24 cellular contexts compared by ENCODE assay signal in the genomic region with DNA sequence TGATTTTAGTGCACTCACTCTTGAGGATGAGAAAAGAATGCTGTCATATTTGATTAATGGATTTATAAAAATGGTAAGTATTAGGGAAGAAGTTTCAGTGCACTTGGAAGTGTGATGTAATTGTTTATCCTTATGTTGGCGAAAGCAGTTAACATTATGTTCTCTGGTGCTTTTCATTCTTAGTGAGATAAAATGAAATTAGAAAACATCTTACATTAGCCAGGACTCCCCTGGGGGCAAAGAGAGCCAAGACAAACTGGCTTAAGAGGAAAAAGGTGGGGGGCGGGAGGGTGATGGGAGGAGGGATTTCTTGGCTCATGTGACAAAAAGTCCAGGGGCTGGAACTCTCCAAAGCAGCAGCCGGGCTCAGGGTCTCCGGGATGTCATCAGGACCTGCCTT.
A peak's percentile ranks its signal among the peaks of the same experiment; 100 is the strongest.
DNase-seq lines count a peak whose midpoint lies in the region; ATAC-seq and TF ChIP-seq lines count a peak whose summit lies in the region.
"Had no signal": no experiment of that assay in that cellular context is flagged by ENCODE, and none has a peak within 500 bp of the region (broad histone marks: within the 10 kb centered on the region; RNA-seq: fewer than 3 reads in every experiment).

No MANE protein-coding gene starts in this region.

- H3K27ac ChIP-seq in HEK293 (ENCODE audit: extremely low read depth, low read depth, low read length) (no peak overlapping the region), heart left ventricle (peak overlapping the region in 11 of 12 donors; percentile 37 to 89 (median 82))
- H3K27ac ChIP-seq: cardiac muscle cell, HL-60, left lung, neutrophil, right lobe of liver had no signal

- WGBS in heart left ventricle, 4 donors, result 43 to 56% (median 48%) methylated on average over 4 of the region's 4 CpGs

- CTCF ChIA-PET in HEK293 (lab: Yijun Ruan, JAX), result no interaction called here

- H3K36me3 ChIP-seq in HEK293 (ENCODE audit: control insufficient read depth in 2 of 2, insufficient read depth in 1 of 2, low read length in 2 of 2) (peaks cover 3 to 9% of the 10 kb centered on the region in 2 experiments; a peak in 2 of 3 replicates), heart left ventricle (peaks cover 0 to 64% (median 19%) of the 10 kb centered on the region in 9 donors)
- H3K36me3 ChIP-seq: HAP-1 had no signal

- peak; percentile 67 to 86 for DNase-seq in cardiac fibroblast (ENCODE audit: low read depth in 2 of 2)
- DNase-seq in heart left ventricle, result peak; percentile 75 to 91 (median 82)
- peak; percentile 80 for DNase-seq in sciatic nerve (ENCODE audit: low spot score)
- no peak for DNase-seq in activated gamma-delta T cell treated with Interleukin-2 at 50 U/mL for 16 hours
- DNase-seq: activated T-cell treated with anti-CD3 and anti-CD28 coated beads, Interleukin-2, amount 50 U/mL, for 72 hours; CD8-positive, alpha-beta T cell; left lung; MV-4-11; NCI-H2029; NCI-H446 treated with DMSO at 0.1 percent for 48 hours; right lobe of liver; SHP77 treated with DMSO at 0.1 percent for 48 hours; stimulated activated CD4-positive, alpha-beta T cell treated with anti-CD3 and anti-CD28 coated beads, Interleukin-1b, Interleukin-23, amount 100 ng/mL, for 48 hours; stimulated activated naive CD8-positive, alpha-beta T cell treated with anti-CD3 and anti-CD28 coated beads, Interleukin-15, amount 100 ng/mL, for 72 hours had no signal

- no peaks in the 10 kb centered on the region for H3K27me3 ChIP-seq in heart left ventricle
- H3K27me3 ChIP-seq: cardiac muscle cell, left lung, neutrophil, right lobe of liver, vagina had no signal

- no peak for TF ChIP-seq POLR2A in heart left ventricle (IDR thresholded peaks at IDR 0.05)

- intact Hi-C loops in heart left ventricle (cut with DNase I) (loop anchor here in 4 of 10 donors (5.0 to 10.0 kb wide), 4 partner anchors 43 to 237 kb away; partner anchors contain the start of gene GPRC5B (in 1 of the 4)), sciatic nerve (cut with DNase I) (no loop called here)

- TF ChIP-seq CTCF in HEK293 (tag by site-specific recombination; IDR thresholded peaks at IDR 0.05) (no peak), cardiac fibroblast (IDR thresholded peaks at IDR 0.05; ENCODE audit: low read depth, low read length) (no peak), heart left ventricle (IDR thresholded peaks at IDR 0.05) (no peak)

- POLR2A ChIA-PET in HEK293 (lab: Yijun Ruan, JAX), result no interaction called here

- H3K4me3 ChIP-seq in HEK293 (ENCODE audit: low read depth, low read length) (no peak overlapping the region), cardiac fibroblast (replicated peaks in 1 of 2; ENCODE audit: low read depth in 2 of 2, low read length in 2 of 2) (peak overlapping the region in 1 of 2 donors; percentile 14), heart left ventricle (peak overlapping the region in 9 of 12 donors; percentile 16 to 40 (median 28))
- H3K4me3 ChIP-seq: cardiac muscle cell, HAP-1, left lung, right lobe of liver, vagina had no signal

- H3K9me3 ChIP-seq in HEK293 (ENCODE audit: control insufficient read depth, insufficient read depth, low read depth, low read length) (no peaks in the 10 kb centered on the region), heart left ventricle (no peaks in the 10 kb centered on the region)
- H3K9me3 ChIP-seq: HAP-1, left lung, neutrophil, right lobe of liver, vagina had no signal

- H3K4me1 ChIP-seq in HEK293 (ENCODE audit: control insufficient read depth, insufficient read depth, low read length) (no peaks in the 10 kb centered on the region; the same call in 1 of the 2 replicates), heart left ventricle (peaks cover 0 to 35% (median 17%) of the 10 kb centered on the region in 12 donors)
- H3K4me1 ChIP-seq: HAP-1, left lung, right lobe of liver, vagina had no signal

- ATAC-seq in heart left ventricle (peak; percentile 75 to 92 (median 80)), sciatic nerve (peak; percentile 91), GM19397 (IDR thresholded peaks at IDR 0.05; ENCODE audit: unreplicated experiment) (no peak), HG02759 (IDR thresholded peaks at IDR 0.05; ENCODE audit: unreplicated experiment) (no peak), GM18907 (IDR thresholded peaks at IDR 0.05; ENCODE audit: unreplicated experiment) (no peak)
- ATAC-seq: activated T-cell treated with anti-CD3 and anti-CD28 coated beads, Interleukin-2, amount 50 U/mL, for 72 hours; CD8-positive, alpha-beta T cell; left lung; right lobe of liver; stimulated activated naive CD8-positive, alpha-beta T cell treated with anti-CD3 and anti-CD28 coated beads, Interleukin-15, amount 100 ng/mL, for 72 hours; WTC11 had no signal

TF ChIP-seq in HEK293, 187 proteins besides CTCF, POLR2A, EP300 and RAD21 (continues in another document):
- TF ChIP-seq, protein P1, sequence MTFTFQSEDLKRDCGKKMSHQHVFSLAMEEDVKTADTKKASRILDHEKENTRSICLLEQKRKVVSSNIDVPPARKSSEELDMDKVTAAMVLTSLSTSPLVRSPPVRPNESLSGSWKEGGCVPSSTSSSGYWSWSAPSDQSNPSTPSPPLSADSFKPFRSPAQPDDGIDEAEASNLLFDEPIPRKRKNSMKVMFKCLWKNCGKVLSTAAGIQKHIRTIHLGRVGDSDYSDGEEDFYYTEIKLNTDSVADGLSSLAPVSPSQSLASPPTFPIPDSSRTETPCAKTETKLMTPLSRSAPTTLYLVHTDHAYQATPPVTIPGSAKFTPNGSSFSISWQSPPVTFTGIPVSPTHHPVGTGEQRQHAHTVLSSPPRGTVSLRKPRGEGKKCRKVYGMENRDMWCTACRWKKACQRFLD (tag by site-specific recombination; IDR thresholded peaks at IDR 0.05), result no peak
- TF ChIP-seq, protein P2, sequence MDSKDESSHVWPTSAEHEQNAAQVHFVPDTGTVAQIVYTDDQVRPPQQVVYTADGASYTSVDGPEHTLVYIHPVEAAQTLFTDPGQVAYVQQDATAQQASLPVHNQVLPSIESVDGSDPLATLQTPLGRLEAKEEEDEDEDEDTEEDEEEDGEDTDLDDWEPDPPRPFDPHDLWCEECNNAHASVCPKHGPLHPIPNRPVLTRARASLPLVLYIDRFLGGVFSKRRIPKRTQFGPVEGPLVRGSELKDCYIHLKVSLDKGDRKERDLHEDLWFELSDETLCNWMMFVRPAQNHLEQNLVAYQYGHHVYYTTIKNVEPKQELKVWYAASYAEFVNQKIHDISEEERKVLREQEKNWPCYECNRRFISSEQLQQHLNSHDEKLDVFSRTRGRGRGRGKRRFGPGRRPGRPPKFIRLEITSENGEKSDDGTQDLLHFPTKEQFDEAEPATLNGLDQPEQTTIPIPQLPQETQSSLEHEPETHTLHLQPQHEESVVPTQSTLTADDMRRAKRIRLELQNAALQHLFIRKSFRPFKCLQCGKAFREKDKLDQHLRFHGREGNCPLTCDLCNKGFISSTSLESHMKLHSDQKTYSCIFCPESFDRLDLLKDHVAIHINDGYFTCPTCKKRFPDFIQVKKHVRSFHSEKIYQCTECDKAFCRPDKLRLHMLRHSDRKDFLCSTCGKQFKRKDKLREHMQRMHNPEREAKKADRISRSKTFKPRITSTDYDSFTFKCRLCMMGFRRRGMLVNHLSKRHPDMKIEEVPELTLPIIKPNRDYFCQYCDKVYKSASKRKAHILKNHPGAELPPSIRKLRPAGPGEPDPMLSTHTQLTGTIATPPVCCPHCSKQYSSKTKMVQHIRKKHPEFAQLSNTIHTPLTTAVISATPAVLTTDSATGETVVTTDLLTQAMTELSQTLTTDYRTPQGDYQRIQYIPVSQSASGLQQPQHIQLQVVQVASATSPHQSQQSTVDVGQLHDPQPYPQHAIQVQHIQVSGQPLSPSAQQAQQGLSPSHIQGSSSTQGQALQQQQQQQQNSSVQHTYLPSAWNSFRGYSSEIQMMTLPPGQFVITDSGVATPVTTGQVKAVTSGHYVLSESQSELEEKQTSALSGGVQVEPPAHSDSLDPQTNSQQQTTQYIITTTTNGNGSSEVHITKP (tag by site-specific recombination; IDR thresholded peaks at IDR 0.05), result 0 out of 2 replicates have a peak, but pooled peaks have one; percentile 25
- TF ChIP-seq KLF9 (tag by site-specific recombination; IDR thresholded peaks at IDR 0.05; ENCODE audit: low read depth) (no peak), ZBTB10 (tag by site-specific recombination; IDR thresholded peaks at IDR 0.05) (no peak), KLF16 (tag by site-specific recombination; IDR thresholded peaks at IDR 0.05) (0 out of 2 replicates have a peak, but pooled peaks have one; percentile 40), ATF2 (tag by site-specific recombination; IDR thresholded peaks at IDR 0.05; ENCODE audit: low read depth) (peak; percentile 64), ZNF626 (tag by site-specific recombination; IDR thresholded peaks at IDR 0.05) (no peak), SP2 (tag by site-specific recombination; IDR thresholded peaks at IDR 0.05) (peak; percentile 14; the same call in 1 of the 2 replicates)

Comparison
In these comparisons a context has a peak if more than half of its experiments do, and no peak if none do; other contexts are left out.
1. ATAC-seq: peak in heart left ventricle (4 of 4) and sciatic nerve (single experiment); none in GM19397 (single experiment), HG02759 (single experiment) and GM18907 (single experiment).